ENCODE assay signal across 8 cellular contexts in genomic region chr18:37565985-37566478, GRCh38. TPM values are rescaled to one million over a fixed set of nuclear protein-coding genes. Genes with fewer than 3 reads are reported as not detected.
DNase-seq lines count a peak whose midpoint lies in the region; ATAC-seq, FAIRE-seq and TF ChIP-seq lines count a peak whose summit lies in the region.

No MANE protein-coding gene starts in this region.

- H3K27ac ChIP-seq in HUES64 (ENCODE audit: low read depth, low read length) (no peak overlapping the region), astrocyte (ENCODE audit: low read depth, low read length) (no peak overlapping the region), iPS DF 6.9 (ENCODE audit: low read length) (no peak overlapping the region), skin epidermis (peak overlapping the region in 1 of 21 experiments; percentile 49)

- H3K4me1 ChIP-seq in HUES64 (ENCODE audit: insufficient read depth, low read length) (peaks cover 10% of the 10 kb centered on the region; the same call in 1 of the 2 replicates), astrocyte (ENCODE audit: insufficient read depth, low read length) (peaks cover 4% of the 10 kb centered on the region), iPS DF 6.9 (ENCODE audit: control insufficient read depth, insufficient read depth, low read length) (no peaks in the 10 kb centered on the region)

- peaks cover 3% of the 10 kb centered on the region for H3K9me3 Mint-ChIP-seq in astrocyte (ENCODE audit: unreplicated experiment)

- no peaks in the 10 kb centered on the region for H3K79me2 ChIP-seq in astrocyte (ENCODE audit: insufficient read depth, low read length)

- DNase-seq in AG20443 (ENCODE audit: low spot score) (peak; percentile 91), astrocyte (ENCODE audit: low read depth) (no peak), iPS DF 6.9 (ENCODE audit: low read depth, low spot score) (no peak), activated gamma-delta T cell treated with Interleukin-2 at 50 U/mL for 16 hours (no peak), GOT3 (lab: John Stamatoyannopoulos, UW) (no peak)

- H3K9me3 ChIP-seq in HUES64 (ENCODE audit: insufficient read depth, low read depth, low read length) (no peaks in the 10 kb centered on the region), astrocyte (ENCODE audit: insufficient read depth, low read depth, low read length) (no peaks in the 10 kb centered on the region), iPS DF 6.9 (ENCODE audit: control insufficient read depth, insufficient read depth, low read length) (no peaks in the 10 kb centered on the region)

- peak overlapping the region; percentile 89 for H3K27ac Mint-ChIP-seq in astrocyte (ENCODE audit: unreplicated experiment)

- H3K36me3 ChIP-seq in HUES64 (ENCODE audit: insufficient read depth, low read length) (no peaks in the 10 kb centered on the region), astrocyte (ENCODE audit: insufficient read depth, low read length) (no peaks in the 10 kb centered on the region), iPS DF 6.9 (ENCODE audit: control insufficient read depth, insufficient read depth, low read length) (no peaks in the 10 kb centered on the region)

- H2AFZ ChIP-seq in astrocyte (ENCODE audit: low read depth, low read length): no peak overlapping the region

- no peaks in the 10 kb centered on the region for H3K36me3 Mint-ChIP-seq in astrocyte (ENCODE audit: low read depth, unreplicated experiment)

- no peak for TF ChIP-seq CTCF in astrocyte (IDR thresholded peaks at IDR 0.05; ENCODE audit: insufficient read depth, low read depth, low read length)

- H3K4me2 ChIP-seq in astrocyte (ENCODE audit: low read length): peak overlapping the region; percentile 91

- H3K4me3 ChIP-seq in HUES64 (ENCODE audit: low read length) (peak overlapping the region; percentile 78), astrocyte (ENCODE audit: insufficient read depth, low read depth, low read length) (peak overlapping the region; percentile 52), iPS DF 6.9 (ENCODE audit: low read length) (peak overlapping the region; percentile 78; the same call in 1 of the 2 replicates), skin epidermis (peak overlapping the region; percentile 24 to 53 (median 33))

- no peak overlapping the region for H3K9ac ChIP-seq in HUES64 (ENCODE audit: low read depth, low read length)
- H3K9ac ChIP-seq in astrocyte (ENCODE audit: low read length): no peak overlapping the region

- no peak for ATAC-seq in GM18870 (IDR thresholded peaks at IDR 0.05; ENCODE audit: unreplicated experiment)

- H3K27me3 ChIP-seq in HUES64 (ENCODE audit: insufficient read depth, low read length) (peaks cover 97% of the 10 kb centered on the region), astrocyte (ENCODE audit: insufficient read depth, low read length) (peaks cover 33% of the 10 kb centered on the region), iPS DF 6.9 (ENCODE audit: control insufficient read depth, insufficient read depth, low read length) (peaks cover 46% of the 10 kb centered on the region)

- peak overlapping the region; percentile 90 for H3K4me3 Mint-ChIP-seq in astrocyte (ENCODE audit: unreplicated experiment)

- no peaks in the 10 kb centered on the region for H4K20me1 ChIP-seq in astrocyte (ENCODE audit: insufficient read depth, low read length)

- peaks cover 74% of the 10 kb centered on the region for H3K27me3 Mint-ChIP-seq in astrocyte (ENCODE audit: low read depth, unreplicated experiment)

- no peak for FAIRE-seq in astrocyte (lab: Jason Lieb, UNC)

- peaks cover 2% of the 10 kb centered on the region for H3K4me1 Mint-ChIP-seq in astrocyte (ENCODE audit: low read depth, unreplicated experiment)

- WGBS in HUES64: under 1% methylated on average over 49 of the region's 49 CpGs
- no CpG with 5 or more reads among the region's 49 CpGs for WGBS in iPS DF 6.9 (ENCODE audit: insufficient coverage, insufficient read length)

RNA-seq across cellular contexts. Expression of gene CELF4, which starts 0.4 kb away (rescaled TPM):
- polyA plus RNA-seq in HUES64 (2013, experiment 1 of 2): 0.80 TPM
- polyA plus RNA-seq in HUES64 (2013, experiment 2 of 2): 2.4 TPM
- 0.16 TPM in 1 of 2 replicates, not detected in the other for total RNA-seq in astrocyte
